In genomic region chrX:130144509-130144908, GRCh38 we compare ENCODE assay signal across 16 cellular contexts. TPM values are rescaled to one million over a fixed set of nuclear protein-coding genes. Genes with fewer than 3 reads are reported as not detected.
DNase-seq lines count a peak whose midpoint lies in the region; ATAC-seq and TF ChIP-seq lines count a peak whose summit lies in the region.
"Had no signal": no experiment of that assay in that cellular context is flagged by ENCODE, and none has a peak within 500 bp of the region (broad histone marks: within the 10 kb centered on the region; RNA-seq: fewer than 3 reads in every experiment).

No MANE protein-coding gene starts in this region.

- CTCF ChIA-PET in MCF 10A (lab: Yijun Ruan, JAX), result interaction anchor here (0.9 to 1.8 kb wide), 3 partner anchors 25 to 545 kb away, joined by 3 to 6 read pairs (median 3); no protein-coding TSS in a partner anchor

- H3K9me3 Mint-ChIP-seq in MCF 10A (ENCODE audit: unreplicated experiment), result no peaks in the 10 kb centered on the region
- H3K9me3 Mint-ChIP-seq in memory B cell, result no peaks in the 10 kb centered on the region
- H3K9me3 Mint-ChIP-seq: activated CD8-positive, alpha-beta T cell treated with anti-CD3 and anti-CD28 coated beads for 36 hours; dendritic cell treated with granulocyte-macrophage colony-stimulating factor and Interleukin-4, amounts not matched to agents 40 ng/mL and 50 ng/mL, for 4 days had no signal

- no peak overlapping the region for H3K9ac ChIP-seq in Karpas-422 (ENCODE audit: low read length)

- no peak for TF ChIP-seq POLR2A in breast epithelium (IDR thresholded peaks at IDR 0.05)

- H3K27ac Mint-ChIP-seq in MCF 10A (ENCODE audit: low read depth, unreplicated experiment) (no peak overlapping the region), memory B cell (peak overlapping the region; percentile 56)
- H3K27ac Mint-ChIP-seq: activated CD8-positive, alpha-beta T cell treated with anti-CD3 and anti-CD28 coated beads for 36 hours; dendritic cell treated with granulocyte-macrophage colony-stimulating factor and Interleukin-4, amounts not matched to agents 40 ng/mL and 50 ng/mL, for 4 days; mesothelial cell of epicardium had no signal

- H3K4me1 ChIP-seq in breast epithelium (no peaks in the 10 kb centered on the region), Karpas-422 (ENCODE audit: low read length) (no peaks in the 10 kb centered on the region)
- H3K4me1 ChIP-seq: gastrocnemius medialis, tibial artery had no signal

- no peak overlapping the region for H3K4me2 ChIP-seq in Karpas-422 (ENCODE audit: low read depth, low read length, poor library complexity, severe bottlenecking)

- no peak for ATAC-seq in memory B cell (ENCODE audit: low read depth)
- ATAC-seq: activated CD8-positive, alpha-beta T cell treated with anti-CD3 and anti-CD28 coated beads for 36 hours; gastrocnemius medialis had no signal

- DNase-seq in MCF 10A (ENCODE audit: unreplicated experiment) (peak; percentile 84), breast epithelium (ENCODE audit: low spot score in 2 of 2) (no peak), NCI-H226 (peak; percentile 77), cerebellum (ENCODE audit: low spot score) (peak; percentile 5), memory B cell (ENCODE audit: low spot score in 2 of 2) (no peak), DMS 273 treated with DMSO at 0.1 percent for 48 hours (lab: John Stamatoyannopoulos, UW) (no peak), Karpas-422 (no peak), foreskin melanocyte (no peak)
- DNase-seq: activated CD8-positive, alpha-beta T cell treated with anti-CD3 and anti-CD28 coated beads for 36 hours; amniotic stem cell; gastrocnemius medialis; NCI-H2171 treated with DMSO at 0.1 percent for 48 hours; nucleus accumbens; tibial artery had no signal

- no peak overlapping the region for H3K4me3 ChIP-seq in breast epithelium
- no peak overlapping the region for H3K4me3 ChIP-seq in Karpas-422 (ENCODE audit: low read length)
- H3K4me3 ChIP-seq: gastrocnemius medialis, tibial artery had no signal

- H3K9me3 ChIP-seq in breast epithelium (no peaks in the 10 kb centered on the region), Karpas-422 (ENCODE audit: low read length) (no peaks in the 10 kb centered on the region)
- H3K9me3 ChIP-seq: gastrocnemius medialis, tibial artery had no signal

- peaks cover 67% of the 10 kb centered on the region for H3K27me3 Mint-ChIP-seq in MCF 10A (ENCODE audit: insufficient read depth, unreplicated experiment)
- no peaks in the 10 kb centered on the region for H3K27me3 Mint-ChIP-seq in memory B cell
- H3K27me3 Mint-ChIP-seq: activated CD8-positive, alpha-beta T cell treated with anti-CD3 and anti-CD28 coated beads for 36 hours; dendritic cell treated with granulocyte-macrophage colony-stimulating factor and Interleukin-4, amounts not matched to agents 40 ng/mL and 50 ng/mL, for 4 days had no signal

- H3K79me2 ChIP-seq in Karpas-422 (ENCODE audit: low read length), result no peaks in the 10 kb centered on the region

- no peaks in the 10 kb centered on the region for H3K9me2 ChIP-seq in Karpas-422 (replicated peaks; ENCODE audit: insufficient read depth, low read length)

- no peaks in the 10 kb centered on the region for H4K20me1 ChIP-seq in Karpas-422 (ENCODE audit: insufficient read depth, low read depth, low read length)

- H3K27ac ChIP-seq in breast epithelium (no peak overlapping the region), Karpas-422 (ENCODE audit: low read length) (no peak overlapping the region)
- H3K27ac ChIP-seq: gastrocnemius medialis, tibial artery had no signal

- H3K4me1 Mint-ChIP-seq in MCF 10A (ENCODE audit: insufficient read depth, unreplicated experiment) (peaks cover 7% of the 10 kb centered on the region), memory B cell (peaks cover 2% of the 10 kb centered on the region)
- H3K4me1 Mint-ChIP-seq: mesothelial cell of epicardium had no signal

- H3K27me3 ChIP-seq in breast epithelium (peaks cover 0 to 15% of the 10 kb centered on the region in 2 donors), Karpas-422 (ENCODE audit: low read length) (no peaks in the 10 kb centered on the region)
- H3K27me3 ChIP-seq: gastrocnemius medialis, tibial artery had no signal

- no peak overlapping the region for H3K4me3 Mint-ChIP-seq in MCF 10A (ENCODE audit: unreplicated experiment)
- no peak overlapping the region for H3K4me3 Mint-ChIP-seq in memory B cell
- H3K4me3 Mint-ChIP-seq: activated CD8-positive, alpha-beta T cell treated with anti-CD3 and anti-CD28 coated beads for 36 hours; dendritic cell treated with granulocyte-macrophage colony-stimulating factor and Interleukin-4, amounts not matched to agents 40 ng/mL and 50 ng/mL, for 4 days; mesothelial cell of epicardium had no signal

- H3K36me3 Mint-ChIP-seq in MCF 10A (ENCODE audit: insufficient read depth, unreplicated experiment) (peaks cover 58% of the 10 kb centered on the region), memory B cell (peaks cover 29% of the 10 kb centered on the region)

- POLR2A ChIA-PET in MCF 10A (lab: Yijun Ruan, JAX), result interaction anchor here (1.1 to 1.6 kb wide), 3 partner anchors 9 to 36 kb away, joined by 3 to 10 read pairs (median 4); partner anchors contain the start of gene AIFM1

- TF ChIP-seq CTCF in MCF 10A (IDR thresholded peaks at IDR 0.05; ENCODE audit: unreplicated experiment) (peak; percentile 19), breast epithelium (IDR thresholded peaks at IDR 0.05) (no peak)

- intact Hi-C loops in MCF 10A (cut with micrococcal nuclease) (loop anchor here (1.0 kb wide), 1 partner anchor 48 kb away; no protein-coding TSS in a partner anchor), breast epithelium (cut with DNase I; ENCODE audit: low total_unique reads) (no loop called here)

- H3K36me3 ChIP-seq in breast epithelium (no peaks in the 10 kb centered on the region), Karpas-422 (ENCODE audit: insufficient read depth, low read length) (0 out of 2 replicates have a peak, but pooled peaks cover 3% of the 10 kb centered on the region)

- BruUV-seq in MCF 10A (replicated peaks; lab: Mats Ljungman, UMichigan), result no TSS peak

- H2AFZ ChIP-seq in Karpas-422 (ENCODE audit: low read length), result no peak overlapping the region

RNA-seq across cellular contexts. Expression of gene AIFM1, which starts 21.1 kb away (rescaled TPM):
- total RNA-seq in MCF 10A (2022) (43.2 and 45.3 TPM in 2 replicates), breast epithelium (10 to 100 TPM; 13.5 to 24.6 (median 16.6) TPM), cerebellum (9.6 TPM)
- 25.8 and 37.4 TPM in 2 replicates for total RNA-seq in Karpas-422 (2014; rRNA removed; shearing (Covaris generic); ENCODE audit: low replicate concordance)

RNA-seq across cellular contexts. Expression of gene RAB33A, which starts 27.3 kb away (rescaled TPM):
- total RNA-seq in MCF 10A (2022), result not detected in 2 replicates
- 1 to 10 TPM in 2 of 3 donors, under 1 TPM in 1; 0.73 to 2.6 (median 1.6) TPM for total RNA-seq in breast epithelium
- 13.5 TPM for total RNA-seq in cerebellum
- 10.3 and 25.8 TPM in 2 replicates for total RNA-seq in Karpas-422 (2014; rRNA removed; shearing (Covaris generic); ENCODE audit: low replicate concordance)
- total RNA-seq: gastrocnemius medialis had no signal

RNA-seq across cellular contexts. Expression of gene ELF4, which starts 34.2 kb away (rescaled TPM):
- total RNA-seq in MCF 10A (2022) (19.5 and 23.6 TPM in 2 replicates), breast epithelium (10 to 100 TPM in 1 of 3 donors, 1 to 10 TPM in 2; 5.3 to 10.7 (median 9.2) TPM), cerebellum (0.54 TPM)
- total RNA-seq in Karpas-422 (2014; rRNA removed; shearing (Covaris generic); ENCODE audit: low replicate concordance), result 29.1 and 31.7 TPM in 2 replicates

Comparison
In these comparisons a context has a peak if more than half of its experiments do, and no peak if none do; other contexts are left out.
1. DNase-seq: peak in MCF 10A (single experiment), NCI-H226 (single experiment) and cerebellum (single experiment); none in breast epithelium (0 of 2), memory B cell (0 of 2), DMS 273 treated with DMSO at 0.1 percent for 48 hours (single experiment), Karpas-422 (single experiment) and foreskin melanocyte (single experiment).